ENCODE assay signal across 23 cellular contexts in the genomic region with DNA sequence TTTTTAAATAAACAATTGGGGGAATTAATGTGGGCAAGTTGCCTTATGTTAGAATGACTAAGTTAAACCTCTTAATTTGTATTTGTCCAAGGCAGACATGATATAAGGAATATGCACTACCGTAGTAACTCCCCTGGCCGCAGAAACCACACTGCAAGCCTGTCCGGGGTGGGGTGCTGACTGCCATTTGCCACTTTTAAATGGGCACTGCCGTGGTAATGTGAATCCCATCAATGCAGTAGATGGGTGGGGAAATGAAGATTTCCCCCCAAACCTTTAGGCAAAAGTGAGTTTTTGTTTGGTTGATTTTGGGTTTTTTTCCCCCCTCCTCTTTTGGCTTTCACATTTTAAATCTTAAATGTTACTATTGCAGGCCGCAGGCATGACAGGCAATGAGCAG. TPM values are rescaled to one million over a fixed set of nuclear protein-coding genes. Genes with fewer than 3 reads are reported as not detected.
"Had no signal": no experiment of that assay in that cellular context is flagged by ENCODE, and none has a peak within 500 bp of the region (broad histone marks: within the 10 kb centered on the region; RNA-seq: fewer than 3 reads in every experiment).

No MANE protein-coding gene starts in this region.

- H3K9me3 ChIP-seq: ascending aorta, Peyer's patch, SJSA1 had no signal

- H3K27me3 ChIP-seq: ascending aorta, Peyer's patch had no signal

- H3K4me3 Mint-ChIP-seq: activated CD8-positive, alpha-beta T cell treated with anti-CD3 and anti-CD28 coated beads, Interleukin-2, amount 10 ng/mL, durations not matched to agents 7 days and 5 days; activated naive CD4-positive, alpha-beta T cell treated with anti-CD3 and anti-CD28 coated beads, Interleukin-2, amount 50 U/mL, for 24 hours; brain; T-helper 1 cell treated with Interleukin-12 subunit alpha and Interleukin-12 subunit beta and Interleukin-4 antibody, amounts not matched to agents 30 μg/mL and 1 μg/mL, for 36 hours had no signal

- H3K27me3 Mint-ChIP-seq: brain had no signal

- H3K4me1 Mint-ChIP-seq: activated naive CD4-positive, alpha-beta T cell treated with anti-CD3 and anti-CD28 coated beads, Interleukin-2, amount 50 U/mL, for 24 hours; brain had no signal

- H3K27ac ChIP-seq: ascending aorta, Peyer's patch, SJSA1 had no signal

- H3K4me1 ChIP-seq: ascending aorta, Peyer's patch had no signal

- H3K36me3 ChIP-seq: ascending aorta, Peyer's patch, SJSA1 had no signal

- H3K27ac Mint-ChIP-seq: activated CD8-positive, alpha-beta T cell treated with anti-CD3 and anti-CD28 coated beads, Interleukin-2, amount 10 ng/mL, durations not matched to agents 7 days and 5 days; activated naive CD4-positive, alpha-beta T cell treated with anti-CD3 and anti-CD28 coated beads, Interleukin-2, amount 50 U/mL, for 24 hours; brain; T-helper 1 cell treated with Interleukin-12 subunit alpha and Interleukin-12 subunit beta and Interleukin-4 antibody, amounts not matched to agents 30 μg/mL and 1 μg/mL, for 36 hours had no signal

- H3K36me3 Mint-ChIP-seq: activated naive CD4-positive, alpha-beta T cell treated with anti-CD3 and anti-CD28 coated beads, Interleukin-2, amount 50 U/mL, for 24 hours had no signal

- H3K9me3 Mint-ChIP-seq: activated naive CD4-positive, alpha-beta T cell treated with anti-CD3 and anti-CD28 coated beads, Interleukin-2, amount 50 U/mL, for 24 hours; brain; T-helper 1 cell treated with Interleukin-12 subunit alpha and Interleukin-12 subunit beta and Interleukin-4 antibody, amounts not matched to agents 30 μg/mL and 1 μg/mL, for 36 hours had no signal

- DNase-seq: activated CD4-positive, alpha-beta T cell treated with anti-CD3 and anti-CD28 coated beads for 48 hours; activated CD4-positive, alpha-beta T cell treated with anti-CD3 and anti-CD28 coated beads, Interleukin-2, amount 50 U/mL, for 4 hours; activated CD4-positive, CD25-positive, alpha-beta regulatory T cell treated with anti-CD3 and anti-CD28 coated beads, Interleukin-2, amount 50 U/mL, for 72 hours; activated CD8-positive, alpha-beta memory T cell treated with anti-CD3 and anti-CD28 coated beads, Interleukin-2, amount 50 U/mL, for 48 hours; activated CD8-positive, alpha-beta T cell treated with anti-CD3 and anti-CD28 coated beads, Interleukin-2, amount 10 ng/mL, durations not matched to agents 7 days and 5 days; activated effector memory CD4-positive, alpha-beta T cell treated with Interleukin-2 at 50 U/mL for 16 hours; activated naive CD4-positive, alpha-beta T cell; activated T-cell treated with anti-CD3 and anti-CD28 coated beads, Interleukin-2, amount 50 U/mL, for 1 hour; amniotic stem cell; MM.1S; NCI-H1105; NCI-H1436; NCI-H1694 treated with DMSO at 0.1 percent for 48 hours; NCI-H2029 treated with DMSO at 0.1 percent for 48 hours; NCI-H446; NCI-H524; Peyer's patch; SHP77 had no signal

- H3K4me3 ChIP-seq: ascending aorta, Peyer's patch, SJSA1 had no signal

RNA-seq across cellular contexts. Expression of a gene that starts 54.2 kb away (rescaled TPM):
- total RNA-seq: Peyer's patch, SJSA1 had no signal
